Comparison of ENCODE assay signal across 23 cellular contexts in the genomic region with DNA sequence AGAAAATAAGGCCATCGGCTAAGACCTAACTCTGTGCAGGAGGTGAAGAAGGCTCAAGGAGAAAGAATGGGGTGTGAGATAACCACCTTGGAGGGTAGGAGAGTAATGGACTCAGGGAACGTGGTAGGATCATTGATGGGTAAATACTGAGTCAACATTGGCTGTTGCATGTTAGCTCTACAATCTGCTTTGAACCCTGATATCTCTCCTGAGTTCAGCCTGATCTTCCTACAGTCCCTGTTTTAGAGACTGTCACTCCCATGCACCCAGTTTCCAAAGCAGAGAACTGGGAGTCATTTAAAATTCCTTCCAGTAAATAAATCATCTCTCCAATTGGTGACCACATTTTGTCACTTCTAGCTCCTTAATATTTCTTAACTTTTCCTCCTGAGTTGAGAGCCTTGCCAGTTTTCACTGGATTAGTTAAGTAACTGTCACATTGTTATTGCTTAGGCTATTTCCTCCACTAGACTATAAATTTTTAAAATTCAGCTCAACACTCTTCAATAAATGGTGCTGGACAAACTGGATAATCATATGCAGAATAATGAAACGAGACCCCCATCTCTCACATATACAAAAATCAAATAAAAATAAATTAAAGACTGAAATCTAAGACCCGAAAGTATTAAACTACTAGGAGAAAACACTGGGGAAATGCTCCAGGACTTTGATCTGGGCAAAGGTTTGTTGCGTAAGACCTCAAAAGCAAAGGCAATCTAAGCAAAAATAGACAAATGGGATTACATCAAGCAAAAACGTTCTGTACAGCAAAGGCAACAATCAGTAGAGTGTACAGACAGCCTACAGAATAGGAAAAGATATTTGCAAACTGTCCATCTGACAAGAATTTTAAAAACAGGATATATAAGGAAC.
DNase-seq lines count a peak whose midpoint lies in the region; ATAC-seq and FAIRE-seq lines count a peak whose summit lies in the region.
"Had no signal": no experiment of that assay in that cellular context is flagged by ENCODE, and none has a peak within 500 bp of the region (broad histone marks: within the 10 kb centered on the region; RNA-seq: fewer than 3 reads in every experiment).

No MANE protein-coding gene starts in this region.

- H3K9me3 Mint-ChIP-seq in activated naive CD4-positive, alpha-beta T cell treated with anti-CD3 and anti-CD28 coated beads, Interleukin-2, amount 50 U/mL, for 72 hours = peaks cover 0 to 11% of the 10 kb centered on the region in 2 donors
- peaks cover 17% of the 10 kb centered on the region for H3K9me3 Mint-ChIP-seq in activated CD4-positive, alpha-beta T cell treated with anti-CD3 and anti-CD28 coated beads, Interleukin-2, amount 10 ng/mL, durations not matched to agents 24 days and 14 days
- H3K9me3 Mint-ChIP-seq: activated naive CD4-positive, alpha-beta T cell treated with anti-CD3 and anti-CD28 coated beads for 36 hours; IgD-negative memory B cell; immature natural killer cell had no signal

- peaks cover 7% of the 10 kb centered on the region for H3K4me1 Mint-ChIP-seq in activated CD4-positive, alpha-beta T cell treated with anti-CD3 and anti-CD28 coated beads, Interleukin-2, amount 10 ng/mL, durations not matched to agents 24 days and 14 days
- H3K4me1 Mint-ChIP-seq: stimulated activated naive CD8-positive, alpha-beta T cell treated with anti-CD3 and anti-CD28 coated beads, Interleukin-15, amount 100 ng/mL, for 72 hours had no signal

- intact Hi-C loops in activated CD4-positive, alpha-beta T cell treated with anti-CD3 and anti-CD28 coated beads, Interleukin-2, amount 10 ng/mL, durations not matched to agents 24 days and 14 days (cut with micrococcal nuclease) = no loop called here

- peak; percentile 44 for DNase-seq in SIG-M5 treated with dmso at 0.1 percent for 504 hours (lab: John Stamatoyannopoulos, UW; ENCODE audit: unreplicated experiment)
- DNase-seq in SIG-M5 (lab: John Stamatoyannopoulos, UW) = no peak
- peak; percentile 55 for DNase-seq in amniotic epithelial cell (ENCODE audit: low read depth)
- DNase-seq in left lobe of liver (ENCODE audit: low spot score) = peak; percentile 78
- no peak for DNase-seq in GM19239 (ENCODE audit: insufficient read length, low spot score)
- no peak for DNase-seq in activated naive CD4-positive, alpha-beta T cell treated with anti-CD3 and anti-CD28 coated beads, Interleukin-2, amount 50 U/mL, for 72 hours (ENCODE audit: low spot score in 2 of 2)
- no peak for DNase-seq in activated CD4-positive, alpha-beta T cell treated with anti-CD3 and anti-CD28 coated beads, Interleukin-2, amount 10 ng/mL, durations not matched to agents 24 days and 14 days
- DNase-seq: activated CD4-positive, alpha-beta memory T cell treated with anti-CD3 and anti-CD28 coated beads, Interleukin-2, amount 10 ng/mL, durations not matched to agents 7 days and 5 days; activated naive CD4-positive, alpha-beta T cell treated with anti-CD3 and anti-CD28 coated beads for 36 hours; cerebellar nuclear complex; heart right ventricle; immature natural killer cell; naive B cell; NCI-H1105; NCI-H510A treated with DMSO at 0.1 percent for 48 hours; pancreas; PC-3; stimulated activated CD4-positive, alpha-beta T cell treated with anti-CD3 and anti-CD28 coated beads, Interleukin-2, amount 100 ng/mL, for 48 hours; stimulated activated naive CD8-positive, alpha-beta T cell treated with anti-CD3 and anti-CD28 coated beads, Interleukin-15, amount 100 ng/mL, for 72 hours; T-helper 2 cell had no signal

- H3K36me3 Mint-ChIP-seq in activated naive CD4-positive, alpha-beta T cell treated with anti-CD3 and anti-CD28 coated beads, Interleukin-2, amount 50 U/mL, for 72 hours = peaks cover 0 to 11% of the 10 kb centered on the region in 2 donors
- no peaks in the 10 kb centered on the region for H3K36me3 Mint-ChIP-seq in activated CD4-positive, alpha-beta T cell treated with anti-CD3 and anti-CD28 coated beads, Interleukin-2, amount 10 ng/mL, durations not matched to agents 24 days and 14 days (ENCODE audit: low read depth)

- FAIRE-seq in GM19239 (lab: Jason Lieb, UNC) = no peak
- FAIRE-seq: astrocyte, pancreas had no signal

- peaks cover 3% of the 10 kb centered on the region for H3K27me3 Mint-ChIP-seq in activated CD4-positive, alpha-beta T cell treated with anti-CD3 and anti-CD28 coated beads, Interleukin-2, amount 10 ng/mL, durations not matched to agents 24 days and 14 days
- H3K27me3 Mint-ChIP-seq: IgD-negative memory B cell; naive B cell; stimulated activated naive CD8-positive, alpha-beta T cell treated with anti-CD3 and anti-CD28 coated beads, Interleukin-15, amount 100 ng/mL, for 72 hours had no signal

- ATAC-seq in left lobe of liver (peak; percentile 85), GM21825 (IDR thresholded peaks at IDR 0.05; ENCODE audit: unreplicated experiment) (no peak)
- ATAC-seq in activated naive CD4-positive, alpha-beta T cell treated with anti-CD3 and anti-CD28 coated beads, Interleukin-2, amount 50 U/mL, for 72 hours = no peak
- ATAC-seq: heart right ventricle; PC-3; stimulated activated naive CD8-positive, alpha-beta T cell treated with anti-CD3 and anti-CD28 coated beads, Interleukin-15, amount 100 ng/mL, for 72 hours had no signal

- H3K27ac Mint-ChIP-seq in activated naive CD4-positive, alpha-beta T cell treated with anti-CD3 and anti-CD28 coated beads, Interleukin-2, amount 50 U/mL, for 72 hours = no peak overlapping the region
- H3K27ac Mint-ChIP-seq in activated CD4-positive, alpha-beta T cell treated with anti-CD3 and anti-CD28 coated beads, Interleukin-2, amount 10 ng/mL, durations not matched to agents 24 days and 14 days = no peak overlapping the region
- H3K27ac Mint-ChIP-seq: activated CD4-positive, alpha-beta memory T cell treated with anti-CD3 and anti-CD28 coated beads, Interleukin-2, amount 10 ng/mL, durations not matched to agents 7 days and 5 days; activated naive CD4-positive, alpha-beta T cell treated with anti-CD3 and anti-CD28 coated beads for 36 hours; immature natural killer cell; stimulated activated naive CD8-positive, alpha-beta T cell treated with anti-CD3 and anti-CD28 coated beads, Interleukin-15, amount 100 ng/mL, for 72 hours had no signal

- no peak overlapping the region for H3K4me3 Mint-ChIP-seq in activated CD4-positive, alpha-beta T cell treated with anti-CD3 and anti-CD28 coated beads, Interleukin-2, amount 10 ng/mL, durations not matched to agents 24 days and 14 days
- H3K4me3 Mint-ChIP-seq: activated CD4-positive, alpha-beta memory T cell treated with anti-CD3 and anti-CD28 coated beads, Interleukin-2, amount 10 ng/mL, durations not matched to agents 7 days and 5 days; activated naive CD4-positive, alpha-beta T cell treated with anti-CD3 and anti-CD28 coated beads for 36 hours; IgD-negative memory B cell; immature natural killer cell; stimulated activated naive CD8-positive, alpha-beta T cell treated with anti-CD3 and anti-CD28 coated beads, Interleukin-15, amount 100 ng/mL, for 72 hours had no signal

Comparison
In these comparisons a context has a peak if more than half of its experiments do, and no peak if none do; other contexts are left out.
1. DNase-seq: peak in SIG-M5 treated with dmso at 0.1 percent for 504 hours (single experiment), amniotic epithelial cell (single experiment) and left lobe of liver (single experiment); none in SIG-M5 (single experiment), GM19239 (single experiment), activated naive CD4-positive, alpha-beta T cell treated with anti-CD3 and anti-CD28 coated beads, Interleukin-2, amount 50 U/mL, for 72 hours (0 of 2) and activated CD4-positive, alpha-beta T cell treated with anti-CD3 and anti-CD28 coated beads, Interleukin-2, amount 10 ng/mL, durations not matched to agents 24 days and 14 days (single experiment).